Comparison of ENCODE assay signal across 8 cellular contexts in genomic region chr3:16509721-16510619, GRCh38. TPM values are rescaled to one million over a fixed set of nuclear protein-coding genes. Genes with fewer than 3 reads are reported as not detected.
A peak's percentile ranks its signal among the peaks of the same experiment; 100 is the strongest.
DNase-seq lines count a peak whose midpoint lies in the region; ATAC-seq and TF ChIP-seq lines count a peak whose summit lies in the region.

No MANE protein-coding gene starts in this region.

- POLR2A ChIA-PET in activated CD4-positive, alpha-beta memory T cell treated with anti-CD3 and anti-CD28 coated beads for 36 hours (lab: Charles Lee): interaction anchor here (1.2 kb wide), 1 partner anchor 11 kb away, joined by 3 read pairs; no protein-coding TSS in a partner anchor

- DNase-seq in activated CD4-positive, alpha-beta memory T cell treated with anti-CD3 and anti-CD28 coated beads for 36 hours: peak; percentile 58
- no peak for DNase-seq in mucosa of gallbladder (ENCODE audit: low spot score)
- no peak for DNase-seq in nucleus accumbens (lab: John Stamatoyannopoulos, UW)
- DNase-seq in foreskin keratinocyte: no peak
- no peak for DNase-seq in UCSD-AML1 (lab: John Stamatoyannopoulos, UW; ENCODE audit: unreplicated experiment)

- no peaks in the 10 kb centered on the region for H3K27me3 ChIP-seq in skeletal muscle tissue (ENCODE audit: control insufficient read depth in 3 of 3, insufficient read depth in 3 of 3, low read length in 3 of 3)
- H3K27me3 ChIP-seq in foreskin keratinocyte: no peaks in the 10 kb centered on the region

- peak overlapping the region; percentile 96 for H3K27ac Mint-ChIP-seq in activated CD4-positive, alpha-beta memory T cell treated with anti-CD3 and anti-CD28 coated beads for 36 hours

- no peak for TF ChIP-seq CTCF in foreskin keratinocyte (conservative IDR thresholded peaks at IDR 0.05)

- H3K4me3 ChIP-seq in skeletal muscle tissue (ENCODE audit: low read length in 3 of 3): peak overlapping the region in 1 of 3 donors; percentile 0

- peak overlapping the region in 1 of 3 donors; percentile 3 for H3K9ac ChIP-seq in skeletal muscle tissue (ENCODE audit: low read depth in 1 of 3, low read length in 3 of 3)

- no peaks in the 10 kb centered on the region for H3K9me3 ChIP-seq in skeletal muscle tissue (ENCODE audit: control insufficient read depth in 3 of 3, low read length in 3 of 3)

- H3K27me3 Mint-ChIP-seq in activated CD4-positive, alpha-beta memory T cell treated with anti-CD3 and anti-CD28 coated beads for 36 hours: no peaks in the 10 kb centered on the region

- H3K4me1 Mint-ChIP-seq in activated CD4-positive, alpha-beta memory T cell treated with anti-CD3 and anti-CD28 coated beads for 36 hours (ENCODE audit: low read depth): peaks cover 61% of the 10 kb centered on the region

- H3K4me1 ChIP-seq in skeletal muscle tissue (ENCODE audit: control insufficient read depth in 3 of 3, insufficient read depth in 3 of 3, low read length in 3 of 3) (peaks cover 50 to 54% (median 53%) of the 10 kb centered on the region in 3 donors), foreskin keratinocyte (peaks cover 4% of the 10 kb centered on the region)

- intact Hi-C loops in activated CD4-positive, alpha-beta memory T cell treated with anti-CD3 and anti-CD28 coated beads for 36 hours (cut with micrococcal nuclease): loop anchor here (2.0 to 5.0 kb wide), 3 partner anchors 131 to 1232 kb away; partner anchors contain the start of gene TBC1D5

- H3K27ac ChIP-seq in skeletal muscle tissue (ENCODE audit: low read depth, low read length): peak overlapping the region; percentile 85
- H3K27ac ChIP-seq in foreskin keratinocyte: no peak overlapping the region

- CTCF ChIA-PET in activated CD4-positive, alpha-beta memory T cell treated with anti-CD3 and anti-CD28 coated beads for 36 hours (lab: Charles Lee): interaction anchor here (1.3 to 5.4 kb wide), 2 partner anchors 220 to 242 kb away, joined by 3 to 23 read pairs; no protein-coding TSS in a partner anchor

- H3K9me3 Mint-ChIP-seq in activated CD4-positive, alpha-beta memory T cell treated with anti-CD3 and anti-CD28 coated beads for 36 hours: no peaks in the 10 kb centered on the region

- H3K36me3 ChIP-seq in skeletal muscle tissue (ENCODE audit: control insufficient read depth in 3 of 3, insufficient read depth in 3 of 3, low read length in 3 of 3): no peaks in the 10 kb centered on the region

- peaks cover 31% of the 10 kb centered on the region for H3K36me3 Mint-ChIP-seq in activated CD4-positive, alpha-beta memory T cell treated with anti-CD3 and anti-CD28 coated beads for 36 hours

- ATAC-seq in GM18868 (IDR thresholded peaks at IDR 0.05; ENCODE audit: unreplicated experiment) (peak; percentile 19), HG02588 (IDR thresholded peaks at IDR 0.05; ENCODE audit: unreplicated experiment) (peak; percentile 22), foreskin keratinocyte (no peak)

- H3K4me3 Mint-ChIP-seq in activated CD4-positive, alpha-beta memory T cell treated with anti-CD3 and anti-CD28 coated beads for 36 hours: peak overlapping the region; percentile 94

RNA-seq across cellular contexts. Expression of gene RFTN1, which starts 3.5 kb away (rescaled TPM):
- 100 to 1,000 TPM; 104 to 106 TPM for total RNA-seq in activated CD4-positive, alpha-beta memory T cell treated with anti-CD3 and anti-CD28 coated beads for 36 hours
- total RNA-seq in skeletal muscle tissue: 15.7 TPM
- total RNA-seq in mucosa of gallbladder: 11.4 TPM
- 29.3 and 33.9 TPM in 2 replicates for total RNA-seq in foreskin keratinocyte
- polyA plus RNA-seq in foreskin keratinocyte: 18.5 and 19.9 TPM in 2 replicates
